In genomic region chr11:70628881-70629844, GRCh38 we compare ENCODE assay signal across 13 cellular contexts.
A peak's percentile ranks its signal among the peaks of the same experiment; 100 is the strongest.
DNase-seq lines count a peak whose midpoint lies in the region; ATAC-seq and FAIRE-seq lines count a peak whose summit lies in the region.
"Had no signal": no experiment of that assay in that cellular context is flagged by ENCODE, and none has a peak within 500 bp of the region (broad histone marks: within the 10 kb centered on the region; RNA-seq: fewer than 3 reads in every experiment).

No MANE protein-coding gene starts in this region.

- H3K27ac ChIP-seq in SK-N-MC (no peak overlapping the region), small intestine (ENCODE audit: low read depth in 1 of 2, low read length in 1 of 2) (no peak overlapping the region)

- no peaks in the 10 kb centered on the region for H3K9me3 Mint-ChIP-seq in effector memory CD8-positive, alpha-beta T cell
- no peaks in the 10 kb centered on the region for H3K9me3 Mint-ChIP-seq in immature natural killer cell
- H3K9me3 Mint-ChIP-seq: activated CD4-positive, alpha-beta T cell treated with anti-CD3 and anti-CD28 coated beads, Interleukin-2, amount 10 ng/mL, durations not matched to agents 7 days and 5 days; activated naive CD4-positive, alpha-beta T cell treated with anti-CD3 and anti-CD28 coated beads, Interleukin-2, amount 50 U/mL, for 24 hours; natural killer cell had no signal

- DNase-seq in HUDEP-2 (lab: John Stamatoyannopoulos, UW; ENCODE audit: unreplicated experiment in 76 of 76) (peak in 39 of 76 experiments; percentile 1 to 80 (median 21)), SK-N-MC (ENCODE audit: low read depth, low spot score) (no peak), left cardiac atrium (peak; percentile 36), small intestine (peak; percentile 45), MG63 (no peak), AML-193 (lab: John Stamatoyannopoulos, UW) (no peak), immature natural killer cell (no peak)
- no peak for DNase-seq in effector memory CD8-positive, alpha-beta T cell
- DNase-seq: activated CD4-positive, alpha-beta T cell treated with anti-CD3 and anti-CD28 coated beads, Interleukin-2, amount 10 ng/mL, durations not matched to agents 7 days and 5 days; effector CD4-positive, alpha-beta T cell; natural killer cell; NCI-H2029 had no signal

- peaks cover 15 to 36% of the 10 kb centered on the region in 2 donors for H3K27me3 Mint-ChIP-seq in effector memory CD8-positive, alpha-beta T cell
- H3K27me3 Mint-ChIP-seq in immature natural killer cell (ENCODE audit: low read depth in 3 of 3), result peaks cover 0 to 2% (median 1%) of the 10 kb centered on the region in 3 donors
- H3K27me3 Mint-ChIP-seq: activated CD4-positive, alpha-beta T cell treated with anti-CD3 and anti-CD28 coated beads, Interleukin-2, amount 10 ng/mL, durations not matched to agents 7 days and 5 days had no signal

- H3K27me3 ChIP-seq in small intestine (ENCODE audit: control insufficient read depth in 2 of 2, insufficient read depth in 2 of 2, low read length in 2 of 2) (no peaks in the 10 kb centered on the region), MG63 (no peaks in the 10 kb centered on the region)

- peak; percentile 57 to 64 for ATAC-seq in left cardiac atrium
- ATAC-seq in effector memory CD8-positive, alpha-beta T cell (replicated peaks), result no peak
- ATAC-seq: natural killer cell had no signal

- no peak overlapping the region for H3K4me3 Mint-ChIP-seq in effector memory CD8-positive, alpha-beta T cell
- H3K4me3 Mint-ChIP-seq in immature natural killer cell, result no peak overlapping the region
- H3K4me3 Mint-ChIP-seq: activated CD4-positive, alpha-beta T cell treated with anti-CD3 and anti-CD28 coated beads, Interleukin-2, amount 10 ng/mL, durations not matched to agents 7 days and 5 days; activated naive CD4-positive, alpha-beta T cell treated with anti-CD3 and anti-CD28 coated beads, Interleukin-2, amount 50 U/mL, for 24 hours; natural killer cell had no signal

- H3K36me3 ChIP-seq in SK-N-MC (ENCODE audit: insufficient read depth, low read length), result no peaks in the 10 kb centered on the region
- no peaks in the 10 kb centered on the region for H3K36me3 ChIP-seq in small intestine (ENCODE audit: control insufficient read depth in 2 of 2, insufficient read depth in 2 of 2, low read length in 2 of 2)
- no peaks in the 10 kb centered on the region for H3K36me3 ChIP-seq in MG63

- intact Hi-C loops in left cardiac atrium (cut with DNase I), result no loop called here

- no peaks in the 10 kb centered on the region for H3K4me1 ChIP-seq in small intestine (ENCODE audit: control insufficient read depth in 2 of 2, insufficient read depth in 1 of 2, low read depth in 1 of 2, low read length in 1 of 2)

- H3K36me3 Mint-ChIP-seq in effector memory CD8-positive, alpha-beta T cell (ENCODE audit: insufficient read depth), result no peaks in the 10 kb centered on the region
- H3K36me3 Mint-ChIP-seq in immature natural killer cell, result no peaks in the 10 kb centered on the region
- H3K36me3 Mint-ChIP-seq: activated naive CD4-positive, alpha-beta T cell treated with anti-CD3 and anti-CD28 coated beads, Interleukin-2, amount 50 U/mL, for 24 hours; natural killer cell had no signal

- no peak for FAIRE-seq in small intestine (lab: Jason Lieb, UNC)

- H3K4me3 ChIP-seq in SK-N-MC (peak overlapping the region; percentile 36; the same call in 1 of the 2 replicates), small intestine (ENCODE audit: low read depth in 1 of 2, low read length in 2 of 2) (no peak overlapping the region), MG63 (no peak overlapping the region)

- H3K27ac Mint-ChIP-seq in effector memory CD8-positive, alpha-beta T cell, result no peak overlapping the region
- no peak overlapping the region for H3K27ac Mint-ChIP-seq in immature natural killer cell
- H3K27ac Mint-ChIP-seq: activated CD4-positive, alpha-beta T cell treated with anti-CD3 and anti-CD28 coated beads, Interleukin-2, amount 10 ng/mL, durations not matched to agents 7 days and 5 days; activated naive CD4-positive, alpha-beta T cell treated with anti-CD3 and anti-CD28 coated beads, Interleukin-2, amount 50 U/mL, for 24 hours; natural killer cell had no signal

- H3K9me3 ChIP-seq in SK-N-MC (ENCODE audit: low read depth, low read length) (no peaks in the 10 kb centered on the region), small intestine (ENCODE audit: control insufficient read depth, low read depth) (no peaks in the 10 kb centered on the region), MG63 (no peaks in the 10 kb centered on the region)

- H3K4me1 Mint-ChIP-seq in effector memory CD8-positive, alpha-beta T cell (ENCODE audit: low read depth in 2 of 2), result peaks cover 0 to 1% of the 10 kb centered on the region in 2 donors
- no peaks in the 10 kb centered on the region for H3K4me1 Mint-ChIP-seq in immature natural killer cell
- H3K4me1 Mint-ChIP-seq: activated naive CD4-positive, alpha-beta T cell treated with anti-CD3 and anti-CD28 coated beads, Interleukin-2, amount 50 U/mL, for 24 hours had no signal

- 49 to 60% (median 51%) methylated on average over 29 to 30 of the region's 30 CpGs for whole genome bisulfite sequencing in small intestine, 3 donors

- H3K9ac ChIP-seq in SK-N-MC (ENCODE audit: insufficient read length), result no peak overlapping the region

Comparison
In these comparisons a context has a peak if more than half of its experiments do, and no peak if none do; other contexts are left out.
1. DNase-seq: peak in HUDEP-2 (39 of 76), left cardiac atrium (single experiment) and small intestine (single experiment); none in SK-N-MC (single experiment), MG63 (single experiment), AML-193 (0 of 2), effector memory CD8-positive, alpha-beta T cell (0 of 3) and immature natural killer cell (0 of 3).